23 cellular contexts compared by ENCODE assay signal in genomic region chr6:6195080-6195479, GRCh38.
"Had no signal": no experiment of that assay in that cellular context is flagged by ENCODE, and none has a peak within 500 bp of the region (broad histone marks: within the 10 kb centered on the region; RNA-seq: fewer than 3 reads in every experiment).

No MANE protein-coding gene starts in this region.

- H3K4me1 ChIP-seq: colonic mucosa, esophagus squamous epithelium, foreskin keratinocyte, gastrocnemius medialis, gastroesophageal sphincter, heart right ventricle had no signal

- H3K9me3 ChIP-seq: colonic mucosa, esophagus squamous epithelium, gastrocnemius medialis, gastroesophageal sphincter, heart left ventricle, heart right ventricle had no signal

- H3K27me3 ChIP-seq: colonic mucosa, foreskin keratinocyte, gastrocnemius medialis had no signal

- ATAC-seq: effector memory CD8-positive, alpha-beta T cell; esophagus mucosa; foreskin keratinocyte; gastrocnemius medialis; gastroesophageal sphincter; heart left ventricle; heart right ventricle had no signal

- DNase-seq: colonic mucosa; cortex of kidney; dermis blood vessel endothelial cell; dorsolateral prefrontal cortex; effector CD4-positive, alpha-beta T cell; effector CD8-positive, alpha-beta T cell; effector memory CD4-positive, alpha-beta T cell; effector memory CD8-positive, alpha-beta T cell; endodermal cell; erythroblast; esophagus squamous epithelium; foreskin fibroblast; foreskin keratinocyte; foreskin melanocyte; gastrocnemius medialis; glutamatergic neuron; head of caudate nucleus; heart left ventricle; heart right ventricle had no signal

- H3K27ac ChIP-seq: colonic mucosa, coronary artery, dorsolateral prefrontal cortex, epithelial cell of prostate, esophagus squamous epithelium, foreskin keratinocyte, gastrocnemius medialis, gastroesophageal sphincter, heart left ventricle, heart right ventricle had no signal

- H3K4me3 ChIP-seq: colonic mucosa, coronary artery, dorsolateral prefrontal cortex, esophagus squamous epithelium, gastrocnemius medialis, gastroesophageal sphincter, heart left ventricle, heart right ventricle had no signal

- H3K27ac Mint-ChIP-seq: effector memory CD8-positive, alpha-beta T cell; endodermal cell had no signal

- H3K36me3 ChIP-seq: colonic mucosa, esophagus squamous epithelium, gastrocnemius medialis, gastroesophageal sphincter had no signal
